ENCODE assay signal across 17 cellular contexts in the genomic region with DNA sequence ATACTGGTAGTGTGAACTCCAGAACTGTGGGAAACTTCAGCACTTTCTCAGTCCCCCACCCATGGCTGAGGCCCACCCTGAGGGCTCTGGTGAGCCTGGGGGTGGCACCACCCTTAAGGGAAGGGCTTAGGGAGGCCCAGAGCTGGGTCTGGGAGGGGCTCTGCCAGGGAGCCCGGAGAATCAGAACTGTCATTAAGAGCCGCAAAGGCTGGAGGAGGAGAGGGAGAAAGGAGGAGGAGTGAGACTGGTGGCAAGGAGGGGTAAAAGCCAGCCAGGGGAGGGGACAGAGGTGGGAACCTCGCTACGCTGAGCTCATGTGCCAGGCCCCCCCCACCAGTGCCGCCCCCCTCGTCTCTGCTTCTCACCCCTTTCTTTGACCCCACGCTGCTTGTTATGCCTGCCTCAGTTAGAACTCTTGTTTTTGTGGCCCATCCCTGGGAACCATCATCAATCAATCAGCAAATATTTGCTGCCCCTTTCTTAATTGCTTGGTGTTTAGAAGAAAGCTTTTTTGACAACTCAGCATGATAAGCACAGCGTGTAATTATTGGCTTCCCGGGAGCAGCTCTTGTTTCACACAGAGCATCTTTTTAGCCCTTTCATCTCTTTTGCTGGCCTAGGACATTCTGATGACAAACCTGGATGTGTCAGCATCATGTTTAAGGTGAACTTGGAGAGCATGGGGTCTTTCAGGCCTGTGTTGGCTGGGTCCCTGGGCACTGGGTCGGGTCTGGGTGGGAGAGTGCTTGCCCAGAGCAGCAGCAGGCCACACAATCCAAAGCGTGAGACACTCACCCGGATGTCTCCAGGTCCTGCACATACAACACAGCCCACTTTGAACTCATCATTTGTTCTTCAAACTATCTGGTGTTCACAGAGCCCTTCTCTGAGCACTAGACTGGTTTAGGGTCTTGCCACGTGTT.
"Had no signal": no experiment of that assay in that cellular context is flagged by ENCODE, and none has a peak within 500 bp of the region (broad histone marks: within the 10 kb centered on the region; RNA-seq: fewer than 3 reads in every experiment).

No MANE protein-coding gene starts in this region.

- H3K27me3 ChIP-seq: ascending aorta, heart left ventricle, left lung, right lobe of liver, upper lobe of left lung had no signal

- H3K4me3 ChIP-seq: ascending aorta, heart left ventricle, left lung, right lobe of liver, upper lobe of left lung had no signal

- H3K36me3 Mint-ChIP-seq: T-cell had no signal

- DNase-seq: activated CD4-positive, alpha-beta memory T cell treated with anti-CD3 and anti-CD28 coated beads, Interleukin-2, amount 10 ng/mL, durations not matched to agents 7 days and 5 days; activated CD8-positive, alpha-beta memory T cell treated with anti-CD3 and anti-CD28 coated beads, Interleukin-2, amount 50 U/mL, for 4 hours; heart left ventricle; left lung; posterior cingulate gyrus; right lobe of liver; stimulated activated naive CD4-positive, alpha-beta T cell treated with Interleukin-2 at 50 U/mL for 16 hours; T-cell; T1000; upper lobe of left lung had no signal

- ATAC-seq: heart left ventricle, left lung, T-cell had no signal

- H3K4me1 ChIP-seq: ascending aorta, heart left ventricle, left lung, right lobe of liver, upper lobe of left lung had no signal

- H3K9me3 Mint-ChIP-seq: neural crest cell had no signal

- H3K27ac Mint-ChIP-seq: activated CD4-positive, alpha-beta memory T cell treated with anti-CD3 and anti-CD28 coated beads, Interleukin-2, amount 10 ng/mL, durations not matched to agents 7 days and 5 days; memory B cell; T-cell had no signal

- H3K36me3 ChIP-seq: ascending aorta, heart left ventricle, left lung, right lobe of liver, upper lobe of left lung had no signal

- H3K27me3 Mint-ChIP-seq: activated CD4-positive, alpha-beta memory T cell treated with anti-CD3 and anti-CD28 coated beads, Interleukin-2, amount 10 ng/mL, durations not matched to agents 7 days and 5 days; T-cell had no signal

- H3K9me3 ChIP-seq: ascending aorta, left lung, right lobe of liver, upper lobe of left lung had no signal

- FAIRE-seq: bronchial epithelial cell, endothelial cell of umbilical vein, frontal cortex, islet of Langerhans had no signal

- H3K4me3 Mint-ChIP-seq: activated CD4-positive, alpha-beta memory T cell treated with anti-CD3 and anti-CD28 coated beads, Interleukin-2, amount 10 ng/mL, durations not matched to agents 7 days and 5 days; memory B cell; neural crest cell; T-cell had no signal

- H3K27ac ChIP-seq: ascending aorta, heart left ventricle, left lung, right lobe of liver, upper lobe of left lung had no signal
